Comparison of ENCODE assay signal across 19 cellular contexts in genomic region chr16:56734429-56734828, GRCh38.
"Had no signal": no experiment of that assay in that cellular context is flagged by ENCODE, and none has a peak within 500 bp of the region (broad histone marks: within the 10 kb centered on the region; RNA-seq: fewer than 3 reads in every experiment).

No MANE protein-coding gene starts in this region.

- DNase-seq: activated B cell treated with CpG ODN at 0.5 μM for 24 hours; activated CD4-positive, alpha-beta T cell treated with anti-CD3 and anti-CD28 coated beads, Interleukin-2, amount 50 U/mL, for 1 hour; activated CD8-positive, alpha-beta memory T cell treated with anti-CD3 and anti-CD28 coated beads, Interleukin-2, amount 50 U/mL, for 4 hours; activated naive CD4-positive, alpha-beta T cell treated with anti-CD3 and anti-CD28 coated beads for 36 hours; activated T-cell treated with anti-CD3 and anti-CD28 coated beads, Interleukin-2, amount 50 U/mL, for 4 hours; body of pancreas; dorsolateral prefrontal cortex; erythroblast; head of caudate nucleus; stimulated activated CD4-positive, alpha-beta T cell treated with anti-CD3 and anti-CD28 coated beads, Interleukin-4, amount 100 ng/mL, for 24 hours; testis; upper lobe of left lung had no signal

- H3K27me3 ChIP-seq: body of pancreas, dorsolateral prefrontal cortex, testis, upper lobe of left lung had no signal

- H3K27ac ChIP-seq: body of pancreas, dorsolateral prefrontal cortex, testis, upper lobe of left lung had no signal

- H3K9me3 ChIP-seq: body of pancreas, testis, upper lobe of left lung had no signal

- H3K27ac Mint-ChIP-seq: activated B cell treated with CpG ODN at 0.5 μM for 24 hours; activated naive CD4-positive, alpha-beta T cell treated with anti-CD3 and anti-CD28 coated beads for 36 hours; mesothelial cell of epicardium; natural killer cell treated with Interleukin-12 subunit alpha and Interleukin-12 subunit beta and Interleukin-15 and Interleukin-18, amount 100 ng/mL, for 72 hours; stimulated activated memory B cell treated with anti-CD40 and anti-IgM and Interleukin-4, amounts not matched to agents 10 μg/mL and 1 μg/mL and 100 μg/mL, for 72 hours had no signal

- H3K4me3 ChIP-seq: body of pancreas, dorsolateral prefrontal cortex, lung, smooth muscle cell, testis, upper lobe of left lung had no signal

- H3K27me3 Mint-ChIP-seq: activated B cell treated with CpG ODN at 0.5 μM for 24 hours; natural killer cell treated with Interleukin-12 subunit alpha and Interleukin-12 subunit beta and Interleukin-15 and Interleukin-18, amount 100 ng/mL, for 72 hours; stimulated activated memory B cell treated with anti-CD40 and anti-IgM and Interleukin-4, amounts not matched to agents 10 μg/mL and 1 μg/mL and 100 μg/mL, for 72 hours had no signal

- ATAC-seq: activated T-cell treated with anti-CD3 and anti-CD28 coated beads, Interleukin-2, amount 50 U/mL, for 4 hours; body of pancreas; left lobe of liver; natural killer cell treated with Interleukin-12 subunit alpha and Interleukin-12 subunit beta and Interleukin-15 and Interleukin-18, amount 100 ng/mL, for 72 hours; sciatic nerve; stimulated activated memory B cell treated with anti-CD40 and anti-IgM and Interleukin-4, amounts not matched to agents 10 μg/mL and 1 μg/mL and 100 μg/mL, for 72 hours had no signal

- H3K9me3 Mint-ChIP-seq: activated B cell treated with CpG ODN at 0.5 μM for 24 hours; activated naive CD4-positive, alpha-beta T cell treated with anti-CD3 and anti-CD28 coated beads for 36 hours; activated T-cell treated with anti-CD3 and anti-CD28 coated beads, Interleukin-2, amount 50 U/mL, for 4 hours; mesothelial cell of epicardium; natural killer cell treated with Interleukin-12 subunit alpha and Interleukin-12 subunit beta and Interleukin-15 and Interleukin-18, amount 100 ng/mL, for 72 hours; stimulated activated memory B cell treated with anti-CD40 and anti-IgM and Interleukin-4, amounts not matched to agents 10 μg/mL and 1 μg/mL and 100 μg/mL, for 72 hours had no signal

- H3K4me2 ChIP-seq: smooth muscle cell had no signal

- H3K4me1 ChIP-seq: testis had no signal

- H3K36me3 Mint-ChIP-seq: natural killer cell treated with Interleukin-12 subunit alpha and Interleukin-12 subunit beta and Interleukin-15 and Interleukin-18, amount 100 ng/mL, for 72 hours had no signal

- H3K36me3 ChIP-seq: upper lobe of left lung had no signal

- H3K4me3 Mint-ChIP-seq: activated B cell treated with CpG ODN at 0.5 μM for 24 hours; activated naive CD4-positive, alpha-beta T cell treated with anti-CD3 and anti-CD28 coated beads for 36 hours; activated T-cell treated with anti-CD3 and anti-CD28 coated beads, Interleukin-2, amount 50 U/mL, for 4 hours; mesothelial cell of epicardium; natural killer cell treated with Interleukin-12 subunit alpha and Interleukin-12 subunit beta and Interleukin-15 and Interleukin-18, amount 100 ng/mL, for 72 hours; stimulated activated memory B cell treated with anti-CD40 and anti-IgM and Interleukin-4, amounts not matched to agents 10 μg/mL and 1 μg/mL and 100 μg/mL, for 72 hours had no signal
